ENCODE assay signal across 2 cellular contexts in genomic region chr10:119735451-119735850, GRCh38.
TF ChIP-seq lines count a peak whose summit lies in the region.

No MANE protein-coding gene starts in this region.

TF ChIP-seq in HCT116, 20 proteins besides CTCF, POLR2A, EP300 and RAD21 (continued from another document):
- TF ChIP-seq SRF (IDR thresholded peaks at IDR 0.05; ENCODE audit: low read depth): no peak
- TF ChIP-seq EZH2 (IDR thresholded peaks at IDR 0.05): no peak
- TF ChIP-seq JUND (IDR thresholded peaks at IDR 0.05): no peak
- no peak for TF ChIP-seq SP1 (IDR thresholded peaks at IDR 0.05; ENCODE audit: low read depth)
- no peak for TF ChIP-seq ATF3 (IDR thresholded peaks at IDR 0.05)
- TF ChIP-seq ZFX (IDR thresholded peaks at IDR 0.05): no peak
- no peak for TF ChIP-seq CEBPB (IDR thresholded peaks at IDR 0.05; ENCODE audit: low read depth)
- TF ChIP-seq YY1 (IDR thresholded peaks at IDR 0.05; ENCODE audit: extremely low read depth, insufficient replicate concordance, low read depth, low read length): no peak
- no peak for TF ChIP-seq MAX (IDR thresholded peaks at IDR 0.05)
- TF ChIP-seq ZBTB33 (IDR thresholded peaks at IDR 0.05; ENCODE audit: extremely low read depth, insufficient replicate concordance, low read length): no peak
- no peak for TF ChIP-seq TCF7L2 (IDR thresholded peaks at IDR 0.05; ENCODE audit: borderline replicate concordance, extremely low read depth, insufficient read depth, insufficient read length)
- no peak for TF ChIP-seq SIN3A (IDR thresholded peaks at IDR 0.05; ENCODE audit: low read depth)
- no peak for TF ChIP-seq EGR1 (IDR thresholded peaks at IDR 0.05; ENCODE audit: low read depth)
- no peak for TF ChIP-seq ELF1 (IDR thresholded peaks at IDR 0.05; ENCODE audit: borderline replicate concordance, low read depth)
- TF ChIP-seq ZNF274 (IDR thresholded peaks at IDR 0.05; ENCODE audit: low read depth, low read length): no peak
- no peak for TF ChIP-seq FOSL1 (IDR thresholded peaks at IDR 0.05; ENCODE audit: low read depth)
TF ChIP-seq in HCT116: peak in this region for 0.

TF ChIP-seq in WTC11, 78 proteins besides CTCF, POLR2A, EP300 and RAD21 (continued from another document):
- TF ChIP-seq ZNF232 (CRISPR knock-in tag; IDR thresholded peaks at IDR 0.05): no peak
- TF ChIP-seq PREB (CRISPR knock-in tag; IDR thresholded peaks at IDR 0.05; ENCODE audit: borderline replicate concordance): no peak
- no peak for TF ChIP-seq OVOL2 (CRISPR knock-in tag; IDR thresholded peaks at IDR 0.05; ENCODE audit: borderline replicate concordance)
- TF ChIP-seq ZNF317 (CRISPR knock-in tag; IDR thresholded peaks at IDR 0.05; ENCODE audit: borderline replicate concordance, low read depth): no peak
- TF ChIP-seq HMGA2 (CRISPR knock-in tag; IDR thresholded peaks at IDR 0.05): no peak
- TF ChIP-seq IRF2 (CRISPR knock-in tag; IDR thresholded peaks at IDR 0.05; ENCODE audit: borderline replicate concordance, low read depth): no peak
- TF ChIP-seq NFATC4 (CRISPR knock-in tag; IDR thresholded peaks at IDR 0.05): no peak
- no peak for TF ChIP-seq ZNF671 (CRISPR knock-in tag; IDR thresholded peaks at IDR 0.05)
- TF ChIP-seq E2F1 (CRISPR knock-in tag; IDR thresholded peaks at IDR 0.05): no peak
- TF ChIP-seq ZNF423 (CRISPR knock-in tag; IDR thresholded peaks at IDR 0.05): no peak
- TF ChIP-seq HMGXB4 (CRISPR knock-in tag; IDR thresholded peaks at IDR 0.05): no peak
- no peak for TF ChIP-seq ZMAT4 (CRISPR knock-in tag; IDR thresholded peaks at IDR 0.05)
- TF ChIP-seq AFF4 (CRISPR knock-in tag; IDR thresholded peaks at IDR 0.05; ENCODE audit: borderline replicate concordance): no peak
- no peak for TF ChIP-seq SMAD3 (CRISPR knock-in tag; IDR thresholded peaks at IDR 0.05; ENCODE audit: borderline replicate concordance)
- TF ChIP-seq SMAD4 (CRISPR knock-in tag; IDR thresholded peaks at IDR 0.05): no peak
- no peak for TF ChIP-seq NFYB (CRISPR knock-in tag; conservative IDR thresholded peaks at IDR 0.05; ENCODE audit: low read depth)
- no peak for TF ChIP-seq TEAD1 (CRISPR knock-in tag; IDR thresholded peaks at IDR 0.05)
